Comparison of ENCODE assay signal across 28 cellular contexts in the genomic region with DNA sequence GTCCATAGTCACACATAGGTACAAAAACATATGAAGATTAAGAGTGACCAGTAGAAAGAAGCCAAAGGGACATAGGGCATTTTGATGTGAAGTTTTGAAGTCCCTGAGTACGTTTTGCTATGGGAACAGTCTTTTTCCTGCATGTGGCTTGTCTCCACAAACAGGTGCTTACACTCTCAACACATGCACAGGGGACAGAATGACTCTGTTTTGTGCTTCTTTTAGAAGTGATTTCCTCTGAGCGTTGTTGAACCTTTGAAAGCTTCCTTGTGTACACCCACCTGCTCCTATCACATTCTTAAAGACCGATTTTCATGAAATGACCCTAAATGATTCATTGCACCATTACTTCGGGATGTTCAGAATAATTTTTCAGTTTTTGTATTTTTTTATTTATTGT.
"Had no signal": no experiment of that assay in that cellular context is flagged by ENCODE, and none has a peak within 500 bp of the region (broad histone marks: within the 10 kb centered on the region; RNA-seq: fewer than 3 reads in every experiment).

No MANE protein-coding gene starts in this region.

- ATAC-seq: effector memory CD8-positive, alpha-beta T cell; esophagus mucosa; foreskin keratinocyte; gastrocnemius medialis; gastroesophageal sphincter; heart left ventricle; heart right ventricle had no signal

- H3K36me3 ChIP-seq: colonic mucosa, esophagus muscularis mucosa, esophagus squamous epithelium, gastrocnemius medialis, gastroesophageal sphincter, heart left ventricle, heart right ventricle had no signal

- H2AFZ ChIP-seq: hepatocyte had no signal

- H3K9me3 ChIP-seq: colonic mucosa, esophagus muscularis mucosa, esophagus squamous epithelium, gastrocnemius medialis, gastroesophageal sphincter had no signal

- H3K27ac ChIP-seq: colonic mucosa, coronary artery, dorsolateral prefrontal cortex, epithelial cell of prostate, esophagus muscularis mucosa, esophagus squamous epithelium, foreskin keratinocyte, gastrocnemius medialis, gastroesophageal sphincter, heart left ventricle, heart right ventricle, hepatocyte had no signal

- FAIRE-seq: endometrium, endothelial cell of umbilical vein, frontal cortex had no signal

- H3K27me3 ChIP-seq: colonic mucosa, esophagus muscularis mucosa, esophagus squamous epithelium, gastrocnemius medialis, gastroesophageal sphincter, hepatocyte had no signal

- H3K4me2 ChIP-seq: hepatocyte had no signal

- H3K4me1 ChIP-seq: colonic mucosa, esophagus muscularis mucosa, esophagus squamous epithelium, foreskin keratinocyte, gastrocnemius medialis, gastroesophageal sphincter, heart left ventricle, heart right ventricle had no signal

- H3K79me2 ChIP-seq: hepatocyte had no signal

- DNase-seq: colonic mucosa; cortex of kidney; dermis blood vessel endothelial cell; dorsolateral prefrontal cortex; effector CD4-positive, alpha-beta T cell; effector CD8-positive, alpha-beta T cell; effector memory CD4-positive, alpha-beta T cell; effector memory CD8-positive, alpha-beta T cell; endodermal cell; erythroblast; esophagus squamous epithelium; foreskin fibroblast; foreskin keratinocyte; foreskin melanocyte; gastrocnemius medialis; glutamatergic neuron; head of caudate nucleus; heart left ventricle; heart right ventricle had no signal

- H3K4me3 ChIP-seq: colonic mucosa, coronary artery, dorsolateral prefrontal cortex, esophagus muscularis mucosa, esophagus squamous epithelium, gastrocnemius medialis, gastroesophageal sphincter, heart left ventricle, heart right ventricle, hepatocyte had no signal
